Comparison of ENCODE assay signal across 14 cellular contexts in the genomic region with DNA sequence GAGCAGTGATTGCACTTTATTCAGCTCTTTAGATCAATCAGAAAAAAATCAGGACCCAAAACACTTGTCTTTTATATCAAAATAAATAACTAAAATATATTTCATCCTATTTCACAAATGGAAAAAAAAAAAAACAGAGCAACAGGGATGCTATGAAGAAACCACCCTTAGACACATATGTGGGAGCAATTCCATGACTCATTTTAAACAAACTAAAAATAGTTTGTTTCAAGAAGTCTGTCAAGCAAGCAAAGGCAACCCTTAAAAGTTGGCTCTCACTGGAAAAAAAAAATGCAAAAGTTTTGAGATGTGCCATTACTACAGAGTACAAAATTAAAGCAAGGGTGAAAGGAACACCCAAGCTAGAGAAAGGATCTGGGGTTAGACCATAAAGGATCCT. TPM values are rescaled to one million over a fixed set of nuclear protein-coding genes. Genes with fewer than 3 reads are reported as not detected.
DNase-seq lines count a peak whose midpoint lies in the region; ATAC-seq and TF ChIP-seq lines count a peak whose summit lies in the region.
"Had no signal": no experiment of that assay in that cellular context is flagged by ENCODE, and none has a peak within 500 bp of the region (broad histone marks: within the 10 kb centered on the region; RNA-seq: fewer than 3 reads in every experiment).

No MANE protein-coding gene starts in this region.

- in situ Hi-C loops in Panc1 (cut with HindIII; ENCODE audit: low pct_unique_long_range_greater_than_20kb, low sequenced_read_pairs), result no loop called here

- H3K9ac ChIP-seq in endocrine pancreas (ENCODE audit: control insufficient read depth, insufficient read depth, low read length), result no peak overlapping the region

- TF ChIP-seq CTCF in Panc1 (IDR thresholded peaks at IDR 0.05), result no peak
- TF ChIP-seq CTCF in adrenal gland (IDR thresholded peaks at IDR 0.05), result no peak
- TF ChIP-seq CTCF in gastroesophageal sphincter (IDR thresholded peaks at IDR 0.05), result no peak

- H3K27ac ChIP-seq in Panc1 (ENCODE audit: low read length), result 0 out of 2 replicates have a peak overlapping the region, but pooled peaks have one; percentile 20
- no peak overlapping the region for H3K27ac ChIP-seq in adrenal gland
- H3K27ac ChIP-seq in gastroesophageal sphincter, result peak overlapping the region in 1 of 4 donors; percentile 16

- POLR2A ChIA-PET in Panc1 (lab: Charles Lee), result interaction anchor here (0.7 to 0.9 kb wide), 2 partner anchors 18 to 23 kb away, joined by 4 read pairs; no protein-coding TSS in a partner anchor

- H3K4me3 ChIP-seq in Panc1 (ENCODE audit: low read depth in 2 of 2, low read length in 2 of 2), result no peak overlapping the region
- peak overlapping the region; percentile 49 for H3K4me3 ChIP-seq in endocrine pancreas (ENCODE audit: control insufficient read depth, insufficient read depth, low read length)
- H3K4me3 ChIP-seq in adrenal gland, result no peak overlapping the region
- no peak overlapping the region for H3K4me3 ChIP-seq in gastroesophageal sphincter
- H3K4me3 ChIP-seq: MG63 had no signal

- CTCF ChIA-PET in Panc1 (lab: Charles Lee), result no interaction called here

- H3K9me3 ChIP-seq in Panc1 (ENCODE audit: control insufficient read depth, insufficient read depth, low read depth, low read length) (no peaks in the 10 kb centered on the region), endocrine pancreas (ENCODE audit: control insufficient read depth, low read length) (no peaks in the 10 kb centered on the region), adrenal gland (replicated peaks in 1 of 3) (no peaks in the 10 kb centered on the region), gastroesophageal sphincter (no peaks in the 10 kb centered on the region)
- H3K9me3 ChIP-seq: MG63 had no signal

- H3K4me1 ChIP-seq in Panc1 (ENCODE audit: control insufficient read depth, insufficient read depth, low read length) (peaks cover 34% of the 10 kb centered on the region), endocrine pancreas (ENCODE audit: control insufficient read depth, insufficient read depth, low read length) (peaks cover 30% of the 10 kb centered on the region), adrenal gland (replicated peaks in 1 of 2) (peaks cover 9 to 63% of the 10 kb centered on the region in 2 donors), gastroesophageal sphincter (peaks cover 4 to 68% (median 5%) of the 10 kb centered on the region in 3 donors)

- no peaks in the 10 kb centered on the region for H3K27me3 Mint-ChIP-seq in activated T-cell treated with anti-CD3 and anti-CD28 coated beads, Interleukin-2, amount 50 U/mL, for 24 hours
- no peaks in the 10 kb centered on the region for H3K27me3 Mint-ChIP-seq in stimulated activated naive CD8-positive, alpha-beta T cell treated with anti-CD3 and anti-CD28 coated beads, Interleukin-15, Interleukin-2, amounts not matched to agents 100 ng/mL and 50 ng/mL, for 24 hours
- no peaks in the 10 kb centered on the region for H3K27me3 Mint-ChIP-seq in natural killer cell treated with Interleukin-12 subunit alpha and Interleukin-12 subunit beta and Interleukin-15 and Interleukin-18, amount 100 ng/mL, for 72 hours
- H3K27me3 Mint-ChIP-seq: activated B cell treated with CpG ODN at 0.5 μM for 24 hours, B cell had no signal

- H3K27ac Mint-ChIP-seq in activated T-cell treated with anti-CD3 and anti-CD28 coated beads, Interleukin-2, amount 50 U/mL, for 24 hours, result peak overlapping the region; percentile 83
- H3K27ac Mint-ChIP-seq in stimulated activated naive CD8-positive, alpha-beta T cell treated with anti-CD3 and anti-CD28 coated beads, Interleukin-15, Interleukin-2, amounts not matched to agents 100 ng/mL and 50 ng/mL, for 24 hours, result peak overlapping the region; percentile 85
- no peak overlapping the region for H3K27ac Mint-ChIP-seq in natural killer cell treated with Interleukin-12 subunit alpha and Interleukin-12 subunit beta and Interleukin-15 and Interleukin-18, amount 100 ng/mL, for 72 hours
- H3K27ac Mint-ChIP-seq: activated B cell treated with CpG ODN at 0.5 μM for 24 hours, B cell, nephron progenitor cell had no signal

- no peak for DNase-seq in activated T-cell treated with anti-CD3 and anti-CD28 coated beads, Interleukin-2, amount 50 U/mL, for 24 hours
- DNase-seq in activated T-cell treated with anti-CD3 and anti-CD28 coated beads for 4 hours (no peak), Panc1 (ENCODE audit: low read depth, low spot score) (no peak), adrenal gland (no peak)
- DNase-seq in natural killer cell treated with Interleukin-12 subunit alpha and Interleukin-12 subunit beta and Interleukin-15 and Interleukin-18, amount 100 ng/mL, for 72 hours (ENCODE audit: low spot score), result no peak
- DNase-seq: activated B cell treated with CpG ODN at 0.5 μM for 24 hours; MG63; nephron progenitor cell; OCI-M1; stimulated activated CD4-positive, alpha-beta T cell treated with anti-CD3 and anti-CD28 coated beads, Interleukin-2, amount 100 ng/mL, for 24 hours had no signal

- H3K36me3 Mint-ChIP-seq in activated T-cell treated with anti-CD3 and anti-CD28 coated beads, Interleukin-2, amount 50 U/mL, for 24 hours (ENCODE audit: low read depth), result peaks cover 63% of the 10 kb centered on the region
- peaks cover 40% of the 10 kb centered on the region for H3K36me3 Mint-ChIP-seq in stimulated activated naive CD8-positive, alpha-beta T cell treated with anti-CD3 and anti-CD28 coated beads, Interleukin-15, Interleukin-2, amounts not matched to agents 100 ng/mL and 50 ng/mL, for 24 hours (ENCODE audit: low read depth)
- peaks cover 12% of the 10 kb centered on the region for H3K36me3 Mint-ChIP-seq in natural killer cell treated with Interleukin-12 subunit alpha and Interleukin-12 subunit beta and Interleukin-15 and Interleukin-18, amount 100 ng/mL, for 72 hours

- TF ChIP-seq POLR2A in adrenal gland (IDR thresholded peaks at IDR 0.05) (no peak), gastroesophageal sphincter (IDR thresholded peaks at IDR 0.05) (no peak)

- H3K9me3 Mint-ChIP-seq in activated T-cell treated with anti-CD3 and anti-CD28 coated beads, Interleukin-2, amount 50 U/mL, for 24 hours, result no peaks in the 10 kb centered on the region
- no peaks in the 10 kb centered on the region for H3K9me3 Mint-ChIP-seq in stimulated activated naive CD8-positive, alpha-beta T cell treated with anti-CD3 and anti-CD28 coated beads, Interleukin-15, Interleukin-2, amounts not matched to agents 100 ng/mL and 50 ng/mL, for 24 hours
- H3K9me3 Mint-ChIP-seq in natural killer cell treated with Interleukin-12 subunit alpha and Interleukin-12 subunit beta and Interleukin-15 and Interleukin-18, amount 100 ng/mL, for 72 hours, result no peaks in the 10 kb centered on the region
- H3K9me3 Mint-ChIP-seq: activated B cell treated with CpG ODN at 0.5 μM for 24 hours, nephron progenitor cell had no signal

- BruUV-seq in Panc1 (replicated peaks; lab: Mats Ljungman, UMichigan), result no TSS peak

- TF ChIP-seq EP300 in gastroesophageal sphincter (IDR thresholded peaks at IDR 0.05), result no peak

- H3K36me3 ChIP-seq in Panc1 (ENCODE audit: control insufficient read depth, insufficient read depth, low read length), result peaks cover 14% of the 10 kb centered on the region
- no peaks in the 10 kb centered on the region for H3K36me3 ChIP-seq in endocrine pancreas (ENCODE audit: control insufficient read depth, insufficient read depth, low read length)
- H3K36me3 ChIP-seq in adrenal gland (replicated peaks in 1 of 2), result no peaks in the 10 kb centered on the region
- H3K36me3 ChIP-seq in gastroesophageal sphincter, result no peaks in the 10 kb centered on the region

- H3K4me1 Mint-ChIP-seq in activated T-cell treated with anti-CD3 and anti-CD28 coated beads, Interleukin-2, amount 50 U/mL, for 24 hours (ENCODE audit: low read depth), result peaks cover 56% of the 10 kb centered on the region
- peaks cover 55% of the 10 kb centered on the region for H3K4me1 Mint-ChIP-seq in stimulated activated naive CD8-positive, alpha-beta T cell treated with anti-CD3 and anti-CD28 coated beads, Interleukin-15, Interleukin-2, amounts not matched to agents 100 ng/mL and 50 ng/mL, for 24 hours (ENCODE audit: low read depth)
- H3K4me1 Mint-ChIP-seq in natural killer cell treated with Interleukin-12 subunit alpha and Interleukin-12 subunit beta and Interleukin-15 and Interleukin-18, amount 100 ng/mL, for 72 hours (ENCODE audit: low read depth in 2 of 2), result peaks cover 16 to 28% of the 10 kb centered on the region in 2 donors

- H3K4me3 Mint-ChIP-seq in activated T-cell treated with anti-CD3 and anti-CD28 coated beads, Interleukin-2, amount 50 U/mL, for 24 hours, result peak overlapping the region; percentile 34
- H3K4me3 Mint-ChIP-seq in stimulated activated naive CD8-positive, alpha-beta T cell treated with anti-CD3 and anti-CD28 coated beads, Interleukin-15, Interleukin-2, amounts not matched to agents 100 ng/mL and 50 ng/mL, for 24 hours, result peak overlapping the region; percentile 56
- no peak overlapping the region for H3K4me3 Mint-ChIP-seq in natural killer cell treated with Interleukin-12 subunit alpha and Interleukin-12 subunit beta and Interleukin-15 and Interleukin-18, amount 100 ng/mL, for 72 hours
- H3K4me3 Mint-ChIP-seq: activated B cell treated with CpG ODN at 0.5 μM for 24 hours, B cell, nephron progenitor cell had no signal

- H3K27me3 ChIP-seq in Panc1 (ENCODE audit: control insufficient read depth, insufficient read depth, low read length), result no peaks in the 10 kb centered on the region
- no peaks in the 10 kb centered on the region for H3K27me3 ChIP-seq in endocrine pancreas (ENCODE audit: control insufficient read depth, insufficient read depth, low read length)
- no peaks in the 10 kb centered on the region for H3K27me3 ChIP-seq in adrenal gland
- H3K27me3 ChIP-seq in gastroesophageal sphincter, result no peaks in the 10 kb centered on the region
- H3K27me3 ChIP-seq: MG63 had no signal

- ATAC-seq in Panc1, result no peak
- ATAC-seq in natural killer cell treated with Interleukin-12 subunit alpha and Interleukin-12 subunit beta and Interleukin-15 and Interleukin-18, amount 100 ng/mL, for 72 hours, result no peak
- no peak for ATAC-seq in gastroesophageal sphincter

- intact Hi-C loops in Panc1 (cut with micrococcal nuclease; ENCODE audit: unreplicated experiment), result loop anchor here (10.0 kb wide), 1 partner anchor 56 kb away; no protein-coding TSS in a partner anchor
- intact Hi-C loops in adrenal gland (cut with DNase I), result no loop called here

RNA-seq across cellular contexts. Expression of gene ATP13A3, which starts 5.7 kb away (rescaled TPM):
- total RNA-seq in Panc1 (2021; ENCODE audit: unreplicated experiment), result 169 TPM
- polyA plus RNA-seq in Panc1 (2012; ENCODE audit: insufficient read length), result 34.8 TPM
- 100 to 1,000 TPM in 1 of 2 donors, 10 to 100 TPM in 1; 67.6 to 157 TPM for total RNA-seq in natural killer cell treated with Interleukin-12 subunit alpha and Interleukin-12 subunit beta and Interleukin-15 and Interleukin-18, amount 100 ng/mL, for 72 hours
- total RNA-seq in adrenal gland, result 100 to 1,000 TPM in 3 of 8 donors, 10 to 100 TPM in 5; 30.6 to 111 (median 83.6) TPM
- polyA plus RNA-seq in adrenal gland, result 10 to 100 TPM; 17.6 to 43.2 (median 22.6) TPM
- total RNA-seq in gastroesophageal sphincter, result 100 to 1,000 TPM; 106 to 157 (median 128) TPM

Comparison
In these comparisons a context has a peak if more than half of its experiments do, and no peak if none do; other contexts are left out.
1. H3K27ac Mint-ChIP-seq: peak in activated T-cell treated with anti-CD3 and anti-CD28 coated beads, Interleukin-2, amount 50 U/mL, for 24 hours (single experiment) and stimulated activated naive CD8-positive, alpha-beta T cell treated with anti-CD3 and anti-CD28 coated beads, Interleukin-15, Interleukin-2, amounts not matched to agents 100 ng/mL and 50 ng/mL, for 24 hours (single experiment); none in natural killer cell treated with Interleukin-12 subunit alpha and Interleukin-12 subunit beta and Interleukin-15 and Interleukin-18, amount 100 ng/mL, for 72 hours (0 of 2).